7 cellular contexts compared by ENCODE assay signal in the genomic region with DNA sequence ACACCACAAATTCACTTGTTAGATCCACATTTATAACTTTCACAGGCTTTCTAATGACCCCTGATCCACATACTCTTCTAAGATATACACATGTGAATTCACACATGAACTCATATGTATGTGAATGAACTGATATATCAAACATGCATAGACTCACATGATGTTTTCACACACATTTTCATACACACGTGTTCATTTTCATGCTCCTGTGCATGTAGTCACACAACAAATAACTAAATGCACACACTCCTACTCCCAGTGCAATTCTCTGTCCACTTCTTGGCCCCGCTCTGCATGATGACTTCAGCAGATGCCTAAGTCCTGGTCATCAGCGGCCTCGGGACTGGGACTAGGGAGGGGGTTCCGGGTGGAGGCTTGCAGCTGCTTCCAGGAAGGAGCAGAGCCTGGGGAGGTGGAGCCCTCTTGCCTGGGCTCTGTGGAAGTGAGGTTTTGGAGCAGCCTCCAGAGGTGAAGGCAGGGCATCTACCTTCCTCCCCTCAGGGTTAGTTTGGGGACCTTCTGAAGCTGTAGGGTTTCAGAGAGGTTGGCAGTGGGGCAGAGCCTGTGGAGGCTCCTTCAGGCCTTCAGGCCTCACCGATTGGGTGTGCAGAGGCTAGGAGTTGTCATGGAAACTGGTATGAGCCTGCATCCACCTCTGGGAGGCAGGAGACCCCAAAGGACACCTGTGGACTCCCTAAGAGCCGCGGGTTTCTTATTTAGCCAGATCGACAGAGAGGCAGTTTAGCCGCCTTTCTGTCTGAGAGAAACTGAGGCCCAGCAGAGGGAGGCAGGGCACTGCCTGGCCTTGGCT. TPM values are rescaled to one million over a fixed set of nuclear protein-coding genes. Genes with fewer than 3 reads are reported as not detected.
A peak's percentile ranks its signal among the peaks of the same experiment; 100 is the strongest.
DNase-seq lines count a peak whose midpoint lies in the region; ATAC-seq and TF ChIP-seq lines count a peak whose summit lies in the region.

No MANE protein-coding gene starts in this region.

- no peaks in the 10 kb centered on the region for H3K27me3 ChIP-seq in heart left ventricle

- CTCF ChIA-PET in HEK293 (lab: Yijun Ruan, JAX) = interaction anchor here (0.6 to 16.6 kb wide), 6 partner anchors 9 to 54 kb away, joined by 3 to 274 read pairs (median 4); no protein-coding TSS in a partner anchor

- peaks cover 8% of the 10 kb centered on the region for H3K4me1 ChIP-seq in HEK293 (ENCODE audit: control insufficient read depth, insufficient read depth, low read length)
- H3K4me1 ChIP-seq in heart left ventricle = peaks cover 8 to 82% (median 55%) of the 10 kb centered on the region in 12 donors

- TF ChIP-seq POLR2A in heart left ventricle (IDR thresholded peaks at IDR 0.05) = peak; percentile 34 to 75

- H3K27ac ChIP-seq in HEK293 (ENCODE audit: extremely low read depth, low read depth, low read length) (peak overlapping the region; percentile 94; the same call in 1 of the 2 replicates), adipose tissue (ENCODE audit: low read depth, low read length) (peak overlapping the region; percentile 97), heart left ventricle (peak overlapping the region; percentile 93 to 100 (median 100))

- H3K4me3 ChIP-seq in HEK293 (ENCODE audit: low read depth, low read length) (no peak overlapping the region), heart left ventricle (peak overlapping the region in 11 of 12 donors; percentile 15 to 99 (median 90))

- DNase-seq in heart left ventricle (peak; percentile 90 to 96 (median 95)), posterior cingulate gyrus (peak in 8 of 10 donors; percentile 43 to 96 (median 75)), NK-92 (lab: John Stamatoyannopoulos, UW; ENCODE audit: unreplicated experiment) (no peak)
- no peak for DNase-seq in stimulated activated CD4-positive, alpha-beta T cell treated with anti-CD3 and anti-CD28 coated beads, Interleukin-15, amount 100 ng/mL, for 24 hours

- peak; percentile 41 to 69 (median 48) for ATAC-seq in heart left ventricle
- ATAC-seq in GM19023 (IDR thresholded peaks at IDR 0.05; ENCODE audit: unreplicated experiment) = no peak

- WGBS in adipose tissue, 3 donors = 24 to 62% (median 31%) methylated on average over 10 of the region's 10 CpGs
- WGBS in heart left ventricle, 4 donors = 25 to 32% (median 29%) methylated on average over 10 of the region's 10 CpGs

- POLR2A ChIA-PET in HEK293 (lab: Yijun Ruan, JAX) = no interaction called here

- H3K36me3 ChIP-seq in HEK293 (ENCODE audit: control insufficient read depth in 2 of 2, insufficient read depth in 1 of 2, low read length in 2 of 2) (peaks cover 8 to 53% of the 10 kb centered on the region in 2 experiments; a peak in 2 of 3 replicates), heart left ventricle (peaks cover 4 to 42% (median 40%) of the 10 kb centered on the region in 9 donors)

- intact Hi-C loops in heart left ventricle (cut with DNase I) = no loop called here
- intact Hi-C loops in posterior cingulate gyrus (cut with DNase I) = no loop called here

- TF ChIP-seq CTCF in HEK293 (tag by site-specific recombination; IDR thresholded peaks at IDR 0.05) = no peak
- TF ChIP-seq CTCF in heart left ventricle (IDR thresholded peaks at IDR 0.05) = peak in 1 of 12 donors; percentile 27

- H3K9me3 ChIP-seq in HEK293 (ENCODE audit: control insufficient read depth, insufficient read depth, low read depth, low read length) (no peaks in the 10 kb centered on the region), heart left ventricle (no peaks in the 10 kb centered on the region)

TF ChIP-seq in HEK293, 187 proteins besides CTCF, POLR2A, EP300 and RAD21 (continues in another document):
- TF ChIP-seq, protein P1, sequence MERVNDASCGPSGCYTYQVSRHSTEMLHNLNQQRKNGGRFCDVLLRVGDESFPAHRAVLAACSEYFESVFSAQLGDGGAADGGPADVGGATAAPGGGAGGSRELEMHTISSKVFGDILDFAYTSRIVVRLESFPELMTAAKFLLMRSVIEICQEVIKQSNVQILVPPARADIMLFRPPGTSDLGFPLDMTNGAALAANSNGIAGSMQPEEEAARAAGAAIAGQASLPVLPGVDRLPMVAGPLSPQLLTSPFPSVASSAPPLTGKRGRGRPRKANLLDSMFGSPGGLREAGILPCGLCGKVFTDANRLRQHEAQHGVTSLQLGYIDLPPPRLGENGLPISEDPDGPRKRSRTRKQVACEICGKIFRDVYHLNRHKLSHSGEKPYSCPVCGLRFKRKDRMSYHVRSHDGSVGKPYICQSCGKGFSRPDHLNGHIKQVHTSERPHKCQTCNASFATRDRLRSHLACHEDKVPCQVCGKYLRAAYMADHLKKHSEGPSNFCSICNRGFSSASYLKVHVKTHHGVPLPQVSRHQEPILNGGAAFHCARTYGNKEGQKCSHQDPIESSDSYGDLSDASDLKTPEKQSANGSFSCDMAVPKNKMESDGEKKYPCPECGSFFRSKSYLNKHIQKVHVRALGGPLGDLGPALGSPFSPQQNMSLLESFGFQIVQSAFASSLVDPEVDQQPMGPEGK (tag by site-specific recombination; IDR thresholded peaks at IDR 0.05) = no peak
- TF ChIP-seq, protein P2, sequence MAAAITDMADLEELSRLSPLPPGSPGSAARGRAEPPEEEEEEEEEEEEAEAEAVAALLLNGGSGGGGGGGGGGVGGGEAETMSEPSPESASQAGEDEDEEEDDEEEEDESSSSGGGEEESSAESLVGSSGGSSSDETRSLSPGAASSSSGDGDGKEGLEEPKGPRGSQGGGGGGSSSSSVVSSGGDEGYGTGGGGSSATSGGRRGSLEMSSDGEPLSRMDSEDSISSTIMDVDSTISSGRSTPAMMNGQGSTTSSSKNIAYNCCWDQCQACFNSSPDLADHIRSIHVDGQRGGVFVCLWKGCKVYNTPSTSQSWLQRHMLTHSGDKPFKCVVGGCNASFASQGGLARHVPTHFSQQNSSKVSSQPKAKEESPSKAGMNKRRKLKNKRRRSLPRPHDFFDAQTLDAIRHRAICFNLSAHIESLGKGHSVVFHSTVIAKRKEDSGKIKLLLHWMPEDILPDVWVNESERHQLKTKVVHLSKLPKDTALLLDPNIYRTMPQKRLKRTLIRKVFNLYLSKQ (tag by site-specific recombination; IDR thresholded peaks at IDR 0.05; ENCODE audit: borderline replicate concordance) = no peak
- TF ChIP-seq ZNF555 (tag by site-specific recombination; conservative IDR thresholded peaks at IDR 0.05) = no peak
- TF ChIP-seq, protein P3, sequence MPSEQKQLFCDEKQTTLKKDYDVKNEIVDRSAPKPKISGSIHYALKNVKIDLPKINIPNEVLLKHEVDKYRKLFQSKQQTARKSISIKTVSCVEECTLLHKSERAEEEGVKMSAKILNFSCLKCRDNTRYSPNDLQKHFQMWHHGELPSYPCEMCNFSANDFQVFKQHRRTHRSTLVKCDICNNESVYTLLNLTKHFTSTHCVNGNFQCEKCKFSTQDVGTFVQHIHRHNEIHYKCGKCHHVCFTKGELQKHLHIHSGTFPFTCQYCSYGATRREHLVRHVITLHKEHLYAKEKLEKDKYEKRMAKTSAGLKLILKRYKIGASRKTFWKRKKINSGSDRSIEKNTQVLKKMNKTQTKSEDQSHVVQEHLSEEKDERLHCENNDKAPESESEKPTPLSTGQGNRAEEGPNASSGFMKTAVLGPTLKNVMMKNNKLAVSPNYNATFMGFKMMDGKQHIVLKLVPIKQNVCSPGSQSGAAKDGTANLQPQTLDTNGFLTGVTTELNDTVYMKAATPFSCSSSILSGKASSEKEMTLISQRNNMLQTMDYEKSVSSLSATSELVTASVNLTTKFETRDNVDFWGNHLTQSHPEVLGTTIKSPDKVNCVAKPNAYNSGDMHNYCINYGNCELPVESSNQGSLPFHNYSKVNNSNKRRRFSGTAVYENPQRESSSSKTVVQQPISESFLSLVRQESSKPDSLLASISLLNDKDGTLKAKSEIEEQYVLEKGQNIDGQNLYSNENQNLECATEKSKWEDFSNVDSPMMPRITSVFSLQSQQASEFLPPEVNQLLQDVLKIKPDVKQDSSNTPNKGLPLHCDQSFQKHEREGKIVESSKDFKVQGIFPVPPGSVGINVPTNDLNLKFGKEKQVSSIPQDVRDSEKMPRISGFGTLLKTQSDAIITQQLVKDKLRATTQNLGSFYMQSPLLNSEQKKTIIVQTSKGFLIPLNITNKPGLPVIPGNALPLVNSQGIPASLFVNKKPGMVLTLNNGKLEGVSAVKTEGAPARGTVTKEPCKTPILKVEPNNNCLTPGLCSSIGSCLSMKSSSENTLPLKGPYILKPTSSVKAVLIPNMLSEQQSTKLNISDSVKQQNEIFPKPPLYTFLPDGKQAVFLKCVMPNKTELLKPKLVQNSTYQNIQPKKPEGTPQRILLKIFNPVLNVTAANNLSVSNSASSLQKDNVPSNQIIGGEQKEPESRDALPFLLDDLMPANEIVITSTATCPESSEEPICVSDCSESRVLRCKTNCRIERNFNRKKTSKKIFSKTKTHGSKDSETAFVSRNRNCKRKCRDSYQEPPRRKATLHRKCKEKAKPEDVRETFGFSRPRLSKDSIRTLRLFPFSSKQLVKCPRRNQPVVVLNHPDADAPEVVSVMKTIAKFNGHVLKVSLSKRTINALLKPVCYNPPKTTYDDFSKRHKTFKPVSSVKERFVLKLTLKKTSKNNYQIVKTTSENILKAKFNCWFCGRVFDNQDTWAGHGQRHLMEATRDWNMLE (tag by site-specific recombination; conservative IDR thresholded peaks at IDR 0.05; ENCODE audit: low read depth) = no peak

RNA-seq across cellular contexts. Expression of gene LZTS2, which starts 1.8 kb away (rescaled TPM):
- polyA plus RNA-seq in adipose tissue = 100 to 1,000 TPM in 1 of 3 donors, 10 to 100 TPM in 2; 22.4 to 105 (median 91.5) TPM
- total RNA-seq in heart left ventricle = 10 to 100 TPM; 33.7 to 93.0 (median 40.6) TPM
- polyA plus RNA-seq in heart left ventricle = 10 to 100 TPM; 45.5 to 61.9 TPM

RNA-seq across cellular contexts. Expression of gene TWNK, which starts 14.1 kb away (rescaled TPM):
- 1 to 10 TPM; 3.7 to 9.0 (median 4.9) TPM for polyA plus RNA-seq in adipose tissue
- 1 to 10 TPM; 4.7 to 7.6 (median 5.8) TPM for total RNA-seq in heart left ventricle
- 1 to 10 TPM; 4.8 to 9.5 TPM for polyA plus RNA-seq in heart left ventricle

RNA-seq across cellular contexts. Expression of gene MRPL43, which starts 14.1 kb away (rescaled TPM):
- 100 to 1,000 TPM in 1 of 3 donors, 10 to 100 TPM in 2; 76.5 to 109 (median 96.3) TPM for polyA plus RNA-seq in adipose tissue
- total RNA-seq in heart left ventricle = 100 to 1,000 TPM in 1 of 9 donors, 10 to 100 TPM in 8; 44.8 to 108 (median 55.9) TPM
- 100 to 1,000 TPM in 1 of 2 donors, 10 to 100 TPM in 1; 82.2 to 113 TPM for polyA plus RNA-seq in heart left ventricle

RNA-seq across cellular contexts. Expression of gene PDZD7, which starts 29.5 kb away (rescaled TPM):
- 1 to 10 TPM in 2 of 3 donors, under 1 TPM in 1; 0.25 to 3.3 (median 2.3) TPM for polyA plus RNA-seq in adipose tissue
- total RNA-seq in heart left ventricle = under 1 TPM in 8 of 9 donors, not detected in 1; 0.09 to 0.97 (median 0.35) TPM
- polyA plus RNA-seq in heart left ventricle = under 1 TPM; 0.15 to 0.27 TPM

RNA-seq across cellular contexts. Expression of gene SFXN3, which starts 29.6 kb away (rescaled TPM):
- polyA plus RNA-seq in adipose tissue (10 to 100 TPM; 17.0 to 47.8 (median 27.0) TPM), heart left ventricle (10 to 100 TPM; 11.7 to 23.5 TPM)
- total RNA-seq in heart left ventricle = 10 to 100 TPM; 12.1 to 37.4 (median 17.8) TPM

Comparison
In these comparisons a context has a peak if more than half of its experiments do, and no peak if none do; other contexts are left out.
1. DNase-seq: peak in heart left ventricle (5 of 5) and posterior cingulate gyrus (8 of 10); none in NK-92 (single experiment) and stimulated activated CD4-positive, alpha-beta T cell treated with anti-CD3 and anti-CD28 coated beads, Interleukin-15, amount 100 ng/mL, for 24 hours (single experiment).
2. Peak in every context shown above with its lines, with median percentiles within 50 percentile points of each other: H3K27ac ChIP-seq.